In genomic region chr15:63601727-63602185, GRCh38 we compare ENCODE assay signal across 8 cellular contexts. TPM values are rescaled to one million over a fixed set of nuclear protein-coding genes. Genes with fewer than 3 reads are reported as not detected.
DNase-seq lines count a peak whose midpoint lies in the region; ATAC-seq and TF ChIP-seq lines count a peak whose summit lies in the region.

No MANE protein-coding gene starts in this region.

- H3K4me3 ChIP-seq in GM12865 (ENCODE audit: low read depth, low read length) (peak overlapping the region; percentile 70), ascending aorta (peak overlapping the region; percentile 80 to 86), lower leg skin (ENCODE audit: low read depth, poor library complexity, severe bottlenecking) (peak overlapping the region; percentile 70), transverse colon (peak overlapping the region; percentile 61 to 82 (median 66))

- no peak for TF ChIP-seq EP300 in transverse colon (IDR thresholded peaks at IDR 0.05; ENCODE audit: low read depth)

- TF ChIP-seq POLR2A in lower leg skin (IDR thresholded peaks at IDR 0.05) (no peak), transverse colon (IDR thresholded peaks at IDR 0.05) (peak; percentile 63)

- H3K36me3 ChIP-seq in ascending aorta (no peaks in the 10 kb centered on the region), transverse colon (no peaks in the 10 kb centered on the region)

- H3K27ac ChIP-seq in ascending aorta (peak overlapping the region; percentile 81 to 82), transverse colon (peak overlapping the region; percentile 90 to 97 (median 94))

- 21 to 24% methylated on average over 8 of the region's 8 CpGs for WGBS in lower leg skin, 2 donors
- 38% methylated on average over 8 of the region's 8 CpGs; no CpG with 5 or more reads in 1 of the 2 donors for WGBS in transverse colon (ENCODE audit: low coverage in 1 of 2), 2 donors

- intact Hi-C loops in ascending aorta (cut with DNase I) (loop anchor here (5.0 kb wide), 1 partner anchor 114 kb away; no protein-coding TSS in a partner anchor), lower leg skin (cut with DNase I; ENCODE audit: low total_unique reads) (no loop called here), transverse colon (cut with DNase I; ENCODE audit: low total_unique reads) (loop anchor here (5.0 kb wide), 2 partner anchors 99 to 114 kb away; partner anchors contain the start of gene USP3)

- H3K9me3 ChIP-seq in ascending aorta (no peaks in the 10 kb centered on the region), transverse colon (no peaks in the 10 kb centered on the region)

- H3K4me1 ChIP-seq in ascending aorta (peaks cover 0 to 29% of the 10 kb centered on the region in 2 donors), transverse colon (peaks cover 9 to 57% (median 45%) of the 10 kb centered on the region in 4 donors)

- TF ChIP-seq CTCF in GM12865 (IDR thresholded peaks at IDR 0.05; ENCODE audit: insufficient read depth, low read depth, low read length, missing control alignments) (no peak), ascending aorta (IDR thresholded peaks at IDR 0.05) (no peak), lower leg skin (IDR thresholded peaks at IDR 0.05) (no peak), transverse colon (IDR thresholded peaks at IDR 0.05) (no peak)

- peak; percentile 56 for DNase-seq in GM12865 (ENCODE audit: low read depth)
- DNase-seq in NCI-H1436 treated with DMSO at 0.1 percent for 48 hours (lab: John Stamatoyannopoulos, UW), result peak; percentile 25
- no peak for DNase-seq in ascending aorta (ENCODE audit: low spot score in 2 of 2)
- DNase-seq in lower leg skin (ENCODE audit: low spot score in 2 of 2), result no peak
- DNase-seq in transverse colon, result peak; percentile 73
- no peak for DNase-seq in SW 1271 (lab: John Stamatoyannopoulos, UW)

- no peaks in the 10 kb centered on the region for H3K27me3 ChIP-seq in ascending aorta
- no peaks in the 10 kb centered on the region for H3K27me3 ChIP-seq in transverse colon

- in situ Hi-C loops in transverse colon (cut with MboI; ENCODE audit: low pct_ligation_motif_present in 1 of 4, low pct_unique_long_range_greater_than_20kb in 1 of 4, low sequenced_read_pairs in 3 of 4), result loop anchor here in 2 of 4 donors (10.0 to 25.0 kb wide), 2 partner anchors 107 to 461 kb away; no protein-coding TSS in a partner anchor

- ATAC-seq in HG03354 (IDR thresholded peaks at IDR 0.05; ENCODE audit: poor library complexity, severe bottlenecking, unreplicated experiment) (no peak), GM21515 (IDR thresholded peaks at IDR 0.05; ENCODE audit: unreplicated experiment) (no peak)

RNA-seq across cellular contexts. Expression of gene FBXL22, which starts 4.6 kb away (rescaled TPM):
- 0.43 TPM for total RNA-seq in ascending aorta
- 1 to 10 TPM in 2 of 4 donors, under 1 TPM in 1, not detected in 1; 0.25 to 4.2 (median 1.2) TPM for total RNA-seq in lower leg skin
- total RNA-seq in transverse colon, result 10 to 100 TPM in 1 of 4 donors, 1 to 10 TPM in 3; 3.0 to 28.1 (median 7.8) TPM

Comparison
In these comparisons a context has a peak if more than half of its experiments do, and no peak if none do; other contexts are left out.
1. DNase-seq: peak in GM12865 (single experiment), NCI-H1436 treated with DMSO at 0.1 percent for 48 hours (single experiment) and transverse colon (single experiment); none in ascending aorta (0 of 2), lower leg skin (0 of 2) and SW 1271 (0 of 2).
2. Peak in every context shown above with its lines, with median percentiles within 50 percentile points of each other: H3K4me3 ChIP-seq.